Comparison of ENCODE assay signal across 15 cellular contexts in genomic region chr2:240477916-240478315, GRCh38.
"Had no signal": no experiment of that assay in that cellular context is flagged by ENCODE, and none has a peak within 500 bp of the region (broad histone marks: within the 10 kb centered on the region; RNA-seq: fewer than 3 reads in every experiment).

No MANE protein-coding gene starts in this region.

- H3K4me3 ChIP-seq: gastroesophageal sphincter, heart left ventricle, lung, sigmoid colon, thyroid gland had no signal

- H3K9me3 ChIP-seq: sigmoid colon, thyroid gland had no signal

- H3K27ac ChIP-seq: gastroesophageal sphincter, heart left ventricle, neutrophil, parathyroid adenoma, sigmoid colon, thyroid gland had no signal

- H3K27ac Mint-ChIP-seq: activated CD4-positive, alpha-beta T cell treated with anti-CD3 and anti-CD28 coated beads, Interleukin-2, amount 10 ng/mL, durations not matched to agents 7 days and 5 days; activated naive CD8-positive, alpha-beta T cell; mesothelial cell of epicardium; natural killer cell treated with Interleukin-12 subunit alpha and Interleukin-12 subunit beta and Interleukin-15 and Interleukin-18, amount 100 ng/mL, for 72 hours had no signal

- FAIRE-seq: bronchial epithelial cell had no signal

- H3K79me2 ChIP-seq: parathyroid adenoma had no signal

- H3K9ac ChIP-seq: parathyroid adenoma had no signal

- H2AFZ ChIP-seq: parathyroid adenoma had no signal

- H3K27me3 Mint-ChIP-seq: activated CD4-positive, alpha-beta T cell treated with anti-CD3 and anti-CD28 coated beads, Interleukin-2, amount 10 ng/mL, durations not matched to agents 7 days and 5 days; activated naive CD8-positive, alpha-beta T cell; natural killer cell treated with Interleukin-12 subunit alpha and Interleukin-12 subunit beta and Interleukin-15 and Interleukin-18, amount 100 ng/mL, for 72 hours had no signal

- H3K4me1 Mint-ChIP-seq: activated CD4-positive, alpha-beta T cell treated with anti-CD3 and anti-CD28 coated beads, Interleukin-2, amount 10 ng/mL, durations not matched to agents 7 days and 5 days; mesothelial cell of epicardium had no signal

- DNase-seq: activated CD4-positive, alpha-beta T cell treated with anti-CD3 and anti-CD28 coated beads, Interleukin-2, amount 10 ng/mL, durations not matched to agents 7 days and 5 days; effector CD4-positive, alpha-beta T cell; sigmoid colon; stimulated activated naive CD4-positive, alpha-beta T cell; T1000; thyroid gland had no signal

- H3K4me3 Mint-ChIP-seq: activated CD4-positive, alpha-beta T cell treated with anti-CD3 and anti-CD28 coated beads, Interleukin-2, amount 10 ng/mL, durations not matched to agents 7 days and 5 days; activated naive CD8-positive, alpha-beta T cell; mesothelial cell of epicardium; natural killer cell treated with Interleukin-12 subunit alpha and Interleukin-12 subunit beta and Interleukin-15 and Interleukin-18, amount 100 ng/mL, for 72 hours had no signal

- H3K36me3 ChIP-seq: gastroesophageal sphincter, heart left ventricle, neutrophil, sigmoid colon, thyroid gland had no signal

- H3K4me1 ChIP-seq: gastroesophageal sphincter, heart left ventricle, parathyroid adenoma, sigmoid colon, thyroid gland had no signal

- H3K27me3 ChIP-seq: gastroesophageal sphincter, heart left ventricle, neutrophil, sigmoid colon, thyroid gland had no signal
